ENCODE assay signal across 8 cellular contexts in genomic region chr17:77087650-77088454, GRCh38. TPM values are rescaled to one million over a fixed set of nuclear protein-coding genes. Genes with fewer than 3 reads are reported as not detected.
DNase-seq lines count a peak whose midpoint lies in the region; ATAC-seq and TF ChIP-seq lines count a peak whose summit lies in the region.

No MANE protein-coding gene starts in this region.

- H3K4me1 ChIP-seq in left lung: peaks cover 7 to 56% of the 10 kb centered on the region in 2 donors
- H3K4me1 ChIP-seq in suprapubic skin: peaks cover 45% of the 10 kb centered on the region

- intact Hi-C loops in left lung (cut with DNase I): loop anchor here in 1 of 2 donors (5.0 kb wide), 1 partner anchor 159 kb away; no protein-coding TSS in a partner anchor

- no peaks in the 10 kb centered on the region for H3K27me3 Mint-ChIP-seq in T-helper 2 cell treated with Interferon-gamma antibody and Interleukin-4, amounts not matched to agents 5 μg/mL and 100 μg/mL, for 36 hours (ENCODE audit: low read depth)
- H3K27me3 Mint-ChIP-seq in activated naive CD8-positive, alpha-beta T cell treated with anti-CD3 and anti-CD28 coated beads, Interleukin-2, amount 10 ng/mL, durations not matched to agents 7 days and 5 days: peaks cover 10% of the 10 kb centered on the region

- peaks cover 36% of the 10 kb centered on the region for H3K36me3 Mint-ChIP-seq in T-helper 2 cell treated with Interferon-gamma antibody and Interleukin-4, amounts not matched to agents 5 μg/mL and 100 μg/mL, for 36 hours (ENCODE audit: low read depth)
- peaks cover 18% of the 10 kb centered on the region for H3K36me3 Mint-ChIP-seq in activated naive CD8-positive, alpha-beta T cell treated with anti-CD3 and anti-CD28 coated beads, Interleukin-2, amount 10 ng/mL, durations not matched to agents 7 days and 5 days

- ATAC-seq in activated naive CD8-positive, alpha-beta T cell treated with anti-CD3 and anti-CD28 coated beads, Interleukin-2, amount 10 ng/mL, durations not matched to agents 7 days and 5 days (ENCODE audit: low read depth): no peak
- ATAC-seq in left lung: no peak

- H3K36me3 ChIP-seq in left lung: peaks cover 0 to 30% of the 10 kb centered on the region in 2 donors
- H3K36me3 ChIP-seq in suprapubic skin: peaks cover 19% of the 10 kb centered on the region

- H3K4me1 Mint-ChIP-seq in T-helper 2 cell treated with Interferon-gamma antibody and Interleukin-4, amounts not matched to agents 5 μg/mL and 100 μg/mL, for 36 hours (ENCODE audit: low read depth): peaks cover 26% of the 10 kb centered on the region
- H3K4me1 Mint-ChIP-seq in activated naive CD8-positive, alpha-beta T cell treated with anti-CD3 and anti-CD28 coated beads, Interleukin-2, amount 10 ng/mL, durations not matched to agents 7 days and 5 days: peaks cover 34% of the 10 kb centered on the region

- no peak for TF ChIP-seq CTCF in left lung (IDR thresholded peaks at IDR 0.05)
- no peak for TF ChIP-seq CTCF in suprapubic skin (IDR thresholded peaks at IDR 0.05)

- no peak for TF ChIP-seq EP300 in suprapubic skin (IDR thresholded peaks at IDR 0.05)

- H3K27ac ChIP-seq in left lung (peak overlapping the region; percentile 83 to 89), suprapubic skin (peak overlapping the region; percentile 91)

- no peaks in the 10 kb centered on the region for H3K9me3 Mint-ChIP-seq in T-helper 2 cell treated with Interferon-gamma antibody and Interleukin-4, amounts not matched to agents 5 μg/mL and 100 μg/mL, for 36 hours
- H3K9me3 Mint-ChIP-seq in activated naive CD8-positive, alpha-beta T cell treated with anti-CD3 and anti-CD28 coated beads, Interleukin-2, amount 10 ng/mL, durations not matched to agents 7 days and 5 days: no peaks in the 10 kb centered on the region

- H3K4me3 ChIP-seq in left lung: peak overlapping the region; percentile 73 to 75
- H3K4me3 ChIP-seq in suprapubic skin: peak overlapping the region; percentile 88

- TF ChIP-seq POLR2A in suprapubic skin (IDR thresholded peaks at IDR 0.05): no peak

- peak overlapping the region; percentile 98 for H3K4me3 Mint-ChIP-seq in T-helper 2 cell treated with Interferon-gamma antibody and Interleukin-4, amounts not matched to agents 5 μg/mL and 100 μg/mL, for 36 hours
- peak overlapping the region; percentile 83 for H3K4me3 Mint-ChIP-seq in activated naive CD8-positive, alpha-beta T cell treated with anti-CD3 and anti-CD28 coated beads, Interleukin-2, amount 10 ng/mL, durations not matched to agents 7 days and 5 days

- H3K9me3 ChIP-seq in left lung (no peaks in the 10 kb centered on the region), suprapubic skin (no peaks in the 10 kb centered on the region)

- DNase-seq in T-helper 2 cell treated with Interferon-gamma antibody and Interleukin-4, amounts not matched to agents 5 μg/mL and 100 μg/mL, for 36 hours (ENCODE audit: low spot score): no peak
- DNase-seq in T-helper 2 cell (no peak), left lung (no peak), suprapubic skin (ENCODE audit: low spot score in 2 of 2) (no peak), DMS79 (lab: John Stamatoyannopoulos, UW) (no peak), T1000 (lab: John Stamatoyannopoulos, UW) (no peak), NCI-H1092 (lab: John Stamatoyannopoulos, UW) (no peak)
- DNase-seq in activated naive CD8-positive, alpha-beta T cell treated with anti-CD3 and anti-CD28 coated beads, Interleukin-2, amount 10 ng/mL, durations not matched to agents 7 days and 5 days: no peak

- H3K27ac Mint-ChIP-seq in T-helper 2 cell treated with Interferon-gamma antibody and Interleukin-4, amounts not matched to agents 5 μg/mL and 100 μg/mL, for 36 hours: peak overlapping the region; percentile 99
- H3K27ac Mint-ChIP-seq in activated naive CD8-positive, alpha-beta T cell treated with anti-CD3 and anti-CD28 coated beads, Interleukin-2, amount 10 ng/mL, durations not matched to agents 7 days and 5 days: peak overlapping the region; percentile 93

- WGBS in suprapubic skin: 73% methylated on average over 14 of the region's 16 CpGs

- H3K27me3 ChIP-seq in left lung: peaks cover 0 to 14% of the 10 kb centered on the region in 2 donors
- peaks cover 3% of the 10 kb centered on the region for H3K27me3 ChIP-seq in suprapubic skin

- POLR2A ChIA-PET in activated naive CD8-positive, alpha-beta T cell treated with anti-CD3 and anti-CD28 coated beads, Interleukin-2, amount 10 ng/mL, durations not matched to agents 7 days and 5 days (lab: Charles Lee): interaction anchor here (0.6 to 1.8 kb wide), 12 partner anchors 8 to 155 kb away, joined by 3 to 11 read pairs (median 6); partner anchors contain the start of gene SEC14L1

RNA-seq across cellular contexts. Expression of gene SEC14L1, which starts 52.9 kb away (rescaled TPM):
- 10 to 100 TPM; 74.6 to 77.5 TPM for total RNA-seq in activated naive CD8-positive, alpha-beta T cell treated with anti-CD3 and anti-CD28 coated beads, Interleukin-2, amount 10 ng/mL, durations not matched to agents 7 days and 5 days
- total RNA-seq in left lung (100 to 1,000 TPM in 1 of 2 donors, 10 to 100 TPM in 1; 84.7 to 151 TPM), suprapubic skin (10 to 100 TPM; 35.5 to 87.3 (median 51.6) TPM)
